ENCODE assay signal across 14 cellular contexts in genomic region chr6:2498224-2498623, GRCh38.
DNase-seq lines count a peak whose midpoint lies in the region; ATAC-seq, FAIRE-seq and TF ChIP-seq lines count a peak whose summit lies in the region.
"Had no signal": no experiment of that assay in that cellular context is flagged by ENCODE, and none has a peak within 500 bp of the region (broad histone marks: within the 10 kb centered on the region; RNA-seq: fewer than 3 reads in every experiment).

No MANE protein-coding gene starts in this region.

- CTCF ChIA-PET in endothelial cell of umbilical vein (lab: Charles Lee), result interaction anchor here (1.1 to 1.3 kb wide), 4 partner anchors 8 to 136 kb away, joined by 3 to 4 read pairs (median 3); no protein-coding TSS in a partner anchor

- H2AFZ ChIP-seq in endothelial cell of umbilical vein (ENCODE audit: low read depth, low read length), result peak overlapping the region; percentile 43

- H3K9ac ChIP-seq in endothelial cell of umbilical vein (replicated peaks; ENCODE audit: extremely low read depth, insufficient read depth, low read length), result no peak overlapping the region

- POLR2A ChIA-PET in endothelial cell of umbilical vein (lab: Charles Lee), result no interaction called here

- DNase-seq in HPDE6-E6E7 (ENCODE audit: extremely low spot score) (peak; percentile 65), NCI-H69 (lab: John Stamatoyannopoulos, UW) (peak; percentile 8), endothelial cell of umbilical vein (ENCODE audit: low read depth, low spot score) (peak; percentile 63), putamen (ENCODE audit: low spot score) (peak; percentile 59), DMS114 treated with DMSO at 0.1 percent for 48 hours (lab: John Stamatoyannopoulos, UW; ENCODE audit: unreplicated experiment) (no peak)
- DNase-seq: activated B cell treated with CpG ODN at 0.5 μM for 24 hours, H7, left lung, MV-4-11, testis had no signal

- no peaks in the 10 kb centered on the region for H3K9me1 ChIP-seq in endothelial cell of umbilical vein (replicated peaks; ENCODE audit: control insufficient read depth, extremely low read depth, insufficient read depth, low read length)

- H3K79me2 ChIP-seq in endothelial cell of umbilical vein (ENCODE audit: control insufficient read depth, insufficient read depth, low read length), result no peaks in the 10 kb centered on the region

- H3K4me3 ChIP-seq in endothelial cell of umbilical vein (replicated peaks in 1 of 3; ENCODE audit: insufficient read depth in 1 of 3, low read depth in 1 of 3, low read length in 3 of 3), result no peak overlapping the region
- H3K4me3 ChIP-seq: left lung, smooth muscle cell, testis had no signal

- H3K4me1 ChIP-seq in endothelial cell of umbilical vein (ENCODE audit: control insufficient read depth, extremely low read depth, insufficient read depth, low read length), result peaks cover 7% of the 10 kb centered on the region
- H3K4me1 ChIP-seq: testis had no signal

- peak; percentile 85 for FAIRE-seq in endothelial cell of umbilical vein (lab: Jason Lieb, UNC)

- no peaks in the 10 kb centered on the region for H3K9me3 ChIP-seq in endothelial cell of umbilical vein (replicated peaks; ENCODE audit: control insufficient read depth, insufficient read depth, low read length)
- H3K9me3 ChIP-seq: left lung, testis had no signal

- ATAC-seq in HG03175 (IDR thresholded peaks at IDR 0.05; ENCODE audit: unreplicated experiment), result no peak
- no peak for ATAC-seq in GM18505 (IDR thresholded peaks at IDR 0.05; ENCODE audit: unreplicated experiment)
- ATAC-seq: left lung; natural killer cell treated with Interleukin-12 subunit alpha and Interleukin-12 subunit beta and Interleukin-15 and Interleukin-18, amount 100 ng/mL, for 72 hours had no signal

- H4K20me1 ChIP-seq in endothelial cell of umbilical vein (replicated peaks; ENCODE audit: control insufficient read depth, extremely low read depth, insufficient read depth, low read length), result no peaks in the 10 kb centered on the region

- TF ChIP-seq CTCF in endothelial cell of umbilical vein (IDR thresholded peaks at IDR 0.05; ENCODE audit: extremely low read depth in 1 of 2, insufficient read depth in 1 of 2, low read depth in 1 of 2, low read length in 2 of 2), result no peak

- dilution Hi-C loops in endothelial cell of umbilical vein (cut with MboI; ENCODE audit: extremely low pct_ligation_motif_present, low sequenced_read_pairs), result no loop called here

- no peak overlapping the region for H3K27ac ChIP-seq in endothelial cell of umbilical vein (ENCODE audit: insufficient read depth, low read depth, low read length)
- H3K27ac ChIP-seq: left lung, testis had no signal

- H3K36me3 ChIP-seq in endothelial cell of umbilical vein (ENCODE audit: control insufficient read depth in 2 of 2, extremely low read depth in 1 of 2, insufficient read depth in 2 of 2, low read length in 2 of 2), result no peaks in the 10 kb centered on the region
- H3K36me3 ChIP-seq: left lung had no signal

- H3K4me2 ChIP-seq in endothelial cell of umbilical vein (ENCODE audit: insufficient read depth, low read length), result no peak overlapping the region
- H3K4me2 ChIP-seq: smooth muscle cell had no signal

- TF ChIP-seq POLR2A in endothelial cell of umbilical vein (IDR thresholded peaks at IDR 0.05; ENCODE audit: low read depth, low read length), result no peak
- no peak for TF ChIP-seq POLR2A in GM18505 (IDR thresholded peaks at IDR 0.05; ENCODE audit: borderline replicate concordance, extremely low read depth, insufficient read depth, insufficient read length)

- H3K27me3 ChIP-seq in endothelial cell of umbilical vein (ENCODE audit: control insufficient read depth in 2 of 2, insufficient read depth in 2 of 2, low read length in 2 of 2), result no peaks in the 10 kb centered on the region
- H3K27me3 ChIP-seq: testis had no signal

- no TSS peak for BruUV-seq in endothelial cell of umbilical vein (replicated peaks; lab: Mats Ljungman, UMichigan)

- intact Hi-C loops in endothelial cell of umbilical vein (cut with micrococcal nuclease), result loop anchor here (10.0 kb wide), 1 partner anchor 1993 kb away; no protein-coding TSS in a partner anchor

TF ChIP-seq in endothelial cell of umbilical vein, 7 proteins besides CTCF, POLR2A, EP300 and RAD21:
- TF ChIP-seq POLR2AphosphoS5 (IDR thresholded peaks at IDR 0.05; ENCODE audit: insufficient read depth, low read depth, low read length) (no peak), JUN (IDR thresholded peaks at IDR 0.05; ENCODE audit: borderline replicate concordance, insufficient read depth, insufficient read length, low read depth) (peak; percentile 53), EZH2 (IDR thresholded peaks at IDR 0.05; ENCODE audit: borderline replicate concordance, low read depth, low read length, severe bottlenecking) (no peak), GATA2 (IDR thresholded peaks at IDR 0.05; ENCODE audit: insufficient read depth, insufficient read length, low read depth, low read length) (no peak), MYC (IDR thresholded peaks at IDR 0.05; ENCODE audit: low read depth, low read length) (no peak), FOS (IDR thresholded peaks at IDR 0.05; ENCODE audit: borderline replicate concordance, insufficient read depth, low read length) (no peak)
- TF ChIP-seq, protein P1, sequence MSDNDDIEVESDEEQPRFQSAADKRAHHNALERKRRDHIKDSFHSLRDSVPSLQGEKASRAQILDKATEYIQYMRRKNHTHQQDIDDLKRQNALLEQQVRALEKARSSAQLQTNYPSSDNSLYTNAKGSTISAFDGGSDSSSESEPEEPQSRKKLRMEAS (IDR thresholded peaks at IDR 0.05; ENCODE audit: insufficient read depth, insufficient read length), result no peak
